Comparison of ENCODE assay signal across 13 cellular contexts in genomic region chr13:31908696-31909386, GRCh38.
DNase-seq lines count a peak whose midpoint lies in the region; ATAC-seq and TF ChIP-seq lines count a peak whose summit lies in the region.
"Had no signal": no experiment of that assay in that cellular context is flagged by ENCODE, and none has a peak within 500 bp of the region (broad histone marks: within the 10 kb centered on the region; RNA-seq: fewer than 3 reads in every experiment).

No MANE protein-coding gene starts in this region.

- H3K27me3 Mint-ChIP-seq in dendritic cell treated with granulocyte-macrophage colony-stimulating factor and Interleukin-4, amounts not matched to agents 40 ng/mL and 50 ng/mL, for 4 days, result no peaks in the 10 kb centered on the region
- peaks cover 0 to 53% (median 9%) of the 10 kb centered on the region in 5 donors for H3K27me3 Mint-ChIP-seq in naive thymus-derived CD4-positive, alpha-beta T cell

- DNase-seq in DMS153 treated with DMSO at 0.1 percent for 48 hours (lab: John Stamatoyannopoulos, UW; ENCODE audit: unreplicated experiment) (peak; percentile 16), NCI-H460 (ENCODE audit: extremely low read depth, low read depth) (peak; percentile 9), ureter (ENCODE audit: low spot score) (no peak), HAP-1 (ENCODE audit: low spot score in 2 of 2) (no peak), PC-3 (no peak)
- DNase-seq in naive thymus-derived CD4-positive, alpha-beta T cell, result no peak
- DNase-seq: activated CD4-positive, alpha-beta T cell treated with anti-CD3 and anti-CD28 coated beads, Interleukin-2, amount 50 U/mL, for 4 hours; activated effector memory CD4-positive, alpha-beta T cell treated with anti-CD3 and anti-CD28 coated beads, Interleukin-2, amount 50 U/mL, for 16 hours; brain microvascular endothelial cell; NCI-H524 treated with DMSO at 0.1 percent for 48 hours; retina had no signal

- BruUV-seq in PC-3 (replicated peaks; lab: Mats Ljungman, UMichigan), result no TSS peak

- no peaks in the 10 kb centered on the region for H3K9me3 Mint-ChIP-seq in dendritic cell treated with granulocyte-macrophage colony-stimulating factor and Interleukin-4, amounts not matched to agents 40 ng/mL and 50 ng/mL, for 4 days
- no peaks in the 10 kb centered on the region for H3K9me3 Mint-ChIP-seq in naive thymus-derived CD4-positive, alpha-beta T cell

- H3K9me3 ChIP-seq in naive thymus-derived CD4-positive, alpha-beta T cell (ENCODE audit: control insufficient read depth in 2 of 3, low read length in 3 of 3), result no peaks in the 10 kb centered on the region
- no peaks in the 10 kb centered on the region for H3K9me3 ChIP-seq in HAP-1
- H3K9me3 ChIP-seq in PC-3 (ENCODE audit: low read length), result no peaks in the 10 kb centered on the region

- H3K79me2 ChIP-seq in PC-3 (ENCODE audit: low read length), result no peaks in the 10 kb centered on the region

- POLR2A ChIA-PET in naive thymus-derived CD4-positive, alpha-beta T cell (lab: Charles Lee), result no interaction called here
- POLR2A ChIA-PET in PC-3 (lab: Charles Lee; ENCODE audit: unreplicated experiment), result no interaction called here

- peak; percentile 42 for ATAC-seq in naive thymus-derived CD4-positive, alpha-beta T cell
- ATAC-seq in PC-3, result no peak

- H3K4me1 Mint-ChIP-seq in dendritic cell treated with granulocyte-macrophage colony-stimulating factor and Interleukin-4, amounts not matched to agents 40 ng/mL and 50 ng/mL, for 4 days (ENCODE audit: low read depth), result peaks cover 50% of the 10 kb centered on the region
- H3K4me1 Mint-ChIP-seq in naive thymus-derived CD4-positive, alpha-beta T cell, result peaks cover 0 to 34% (median 0%) of the 10 kb centered on the region in 7 donors

- no peak overlapping the region for H3K4me3 Mint-ChIP-seq in dendritic cell treated with granulocyte-macrophage colony-stimulating factor and Interleukin-4, amounts not matched to agents 40 ng/mL and 50 ng/mL, for 4 days
- H3K4me3 Mint-ChIP-seq in naive thymus-derived CD4-positive, alpha-beta T cell, result peak overlapping the region in 1 of 10 donors; percentile 44

- no peak overlapping the region for H3K9ac ChIP-seq in PC-3 (ENCODE audit: low read length)

- no peaks in the 10 kb centered on the region for H3K36me3 Mint-ChIP-seq in dendritic cell treated with granulocyte-macrophage colony-stimulating factor and Interleukin-4, amounts not matched to agents 40 ng/mL and 50 ng/mL, for 4 days (ENCODE audit: low read depth)
- H3K36me3 Mint-ChIP-seq in naive thymus-derived CD4-positive, alpha-beta T cell, result no peaks in the 10 kb centered on the region

- intact Hi-C loops in dendritic cell treated with granulocyte-macrophage colony-stimulating factor and Interleukin-4, amounts not matched to agents 40 ng/mL and 50 ng/mL, for 4 days (cut with micrococcal nuclease), result loop anchor here (2.0 to 5.0 kb wide), 2 partner anchors 62 to 403 kb away; no protein-coding TSS in a partner anchor
- intact Hi-C loops in naive thymus-derived CD4-positive, alpha-beta T cell (cut with micrococcal nuclease), result loop anchor here in 1 of 2 donors (5.0 kb wide), 1 partner anchor 723 kb away; no protein-coding TSS in a partner anchor
- intact Hi-C loops in PC-3 (cut with micrococcal nuclease), result no loop called here

- H3K27ac ChIP-seq in naive thymus-derived CD4-positive, alpha-beta T cell (ENCODE audit: low read depth, low read length), result no peak overlapping the region
- no peak overlapping the region for H3K27ac ChIP-seq in PC-3 (ENCODE audit: low read length)
- H3K27ac ChIP-seq: brain microvascular endothelial cell, epithelial cell of prostate had no signal

- H3K4me3 ChIP-seq in naive thymus-derived CD4-positive, alpha-beta T cell (ENCODE audit: low read length), result no peak overlapping the region
- H3K4me3 ChIP-seq in HAP-1, result no peak overlapping the region
- no peak overlapping the region for H3K4me3 ChIP-seq in PC-3 (ENCODE audit: low read length)

- H4K20me1 ChIP-seq in PC-3 (ENCODE audit: low read length), result no peaks in the 10 kb centered on the region

- in situ Hi-C loops in HAP-1 (cut with MboI; ENCODE audit: low sequenced_read_pairs), result loop anchor here (10.0 kb wide), 1 partner anchor 406 kb away; the partner anchor contains the start of genes BRCA2 and ZAR1L

- H3K9me2 ChIP-seq in PC-3 (replicated peaks; ENCODE audit: low read length), result no peaks in the 10 kb centered on the region

- CTCF ChIA-PET in naive thymus-derived CD4-positive, alpha-beta T cell (lab: Charles Lee), result interaction anchor here (1.3 to 2.2 kb wide), 2 partner anchors 10 to 672 kb away, joined by 11 read pairs; no protein-coding TSS in a partner anchor
- CTCF ChIA-PET in PC-3 (lab: Charles Lee), result no interaction called here

- H3K27me3 ChIP-seq in naive thymus-derived CD4-positive, alpha-beta T cell (ENCODE audit: control insufficient read depth in 2 of 2, insufficient read depth in 2 of 2, low read length in 2 of 2), result no peaks in the 10 kb centered on the region
- H3K27me3 ChIP-seq in HAP-1 (ENCODE audit: low read depth), result no peaks in the 10 kb centered on the region
- peaks cover 6% of the 10 kb centered on the region; the same call in 1 of the 2 replicates for H3K27me3 ChIP-seq in PC-3 (ENCODE audit: low read length)
- H3K27me3 ChIP-seq: brain microvascular endothelial cell had no signal

- no peaks in the 10 kb centered on the region for H3K36me3 ChIP-seq in naive thymus-derived CD4-positive, alpha-beta T cell (ENCODE audit: control insufficient read depth in 2 of 3, insufficient read depth in 3 of 3, low read length in 3 of 3)
- H3K36me3 ChIP-seq in HAP-1 (replicated peaks) (no peaks in the 10 kb centered on the region), PC-3 (ENCODE audit: low read depth, low read length) (no peaks in the 10 kb centered on the region)
- H3K36me3 ChIP-seq: brain microvascular endothelial cell had no signal

- H3K4me1 ChIP-seq in naive thymus-derived CD4-positive, alpha-beta T cell (ENCODE audit: control insufficient read depth in 2 of 2, insufficient read depth in 2 of 2, low read length in 2 of 2), result no peaks in the 10 kb centered on the region
- no peaks in the 10 kb centered on the region; the same call in 1 of the 2 replicates for H3K4me1 ChIP-seq in HAP-1
- peaks cover 11% of the 10 kb centered on the region for H3K4me1 ChIP-seq in PC-3 (ENCODE audit: insufficient read depth, low read length)

- no peak overlapping the region for H3K4me2 ChIP-seq in PC-3 (ENCODE audit: low read length)

- H2AFZ ChIP-seq in PC-3 (ENCODE audit: low read length), result no peak overlapping the region

- H3K27ac Mint-ChIP-seq in dendritic cell treated with granulocyte-macrophage colony-stimulating factor and Interleukin-4, amounts not matched to agents 40 ng/mL and 50 ng/mL, for 4 days, result peak overlapping the region; percentile 72
- no peak overlapping the region for H3K27ac Mint-ChIP-seq in naive thymus-derived CD4-positive, alpha-beta T cell

- no peak for TF ChIP-seq CTCF in PC-3 (conservative IDR thresholded peaks at IDR 0.05; ENCODE audit: low read depth, low read length)

- no peaks in the 10 kb centered on the region for H3F3A ChIP-seq in PC-3 (ENCODE audit: low read length, unreplicated experiment)

Comparison
In these comparisons a context has a peak if more than half of its experiments do, and no peak if none do; other contexts are left out.
1. DNase-seq: peak in DMS153 treated with DMSO at 0.1 percent for 48 hours (single experiment) and NCI-H460 (single experiment); none in naive thymus-derived CD4-positive, alpha-beta T cell (0 of 9), ureter (single experiment), HAP-1 (0 of 2) and PC-3 (single experiment).